ENCODE assay signal across 30 cellular contexts in the genomic region with DNA sequence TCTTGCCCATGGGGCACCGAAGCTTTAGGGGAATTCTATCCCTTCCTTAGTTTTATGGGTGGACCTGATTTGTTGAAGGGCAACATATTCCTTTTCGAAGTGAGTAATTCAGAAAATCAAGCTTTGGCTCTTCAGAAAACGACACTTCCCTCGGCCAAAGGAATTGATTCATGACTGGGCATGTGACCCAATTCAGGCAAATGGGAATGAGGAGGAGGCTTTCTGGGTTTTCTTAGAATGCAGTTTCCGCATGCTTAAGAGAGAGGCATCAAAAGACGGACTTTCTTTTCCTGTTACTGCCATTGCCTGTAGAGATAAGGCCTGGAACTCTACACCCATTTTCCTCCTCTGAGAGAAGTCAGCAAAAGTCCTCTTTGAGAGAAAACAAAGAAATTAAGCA.
"Had no signal": no experiment of that assay in that cellular context is flagged by ENCODE, and none has a peak within 500 bp of the region (broad histone marks: within the 10 kb centered on the region; RNA-seq: fewer than 3 reads in every experiment).

No MANE protein-coding gene starts in this region.

- H3K4me1 ChIP-seq: adrenal gland, body of pancreas, breast epithelium, SJSA1 had no signal

- H3K27ac ChIP-seq: adrenal gland, body of pancreas, breast epithelium, SJSA1 had no signal

- H3K4me1 Mint-ChIP-seq: activated CD4-positive, alpha-beta T cell treated with anti-CD3 and anti-CD28 coated beads for 36 hours; activated CD4-positive, alpha-beta T cell treated with anti-CD3 and anti-CD28 coated beads, Interleukin-2, amount 10 ng/mL, durations not matched to agents 7 days and 5 days; activated naive CD4-positive, alpha-beta T cell treated with anti-CD3 and anti-CD28 coated beads, Interleukin-2, amount 50 U/mL, for 24 hours; activated naive CD8-positive, alpha-beta T cell treated with anti-CD3 and anti-CD28 coated beads, Interleukin-2, amount 10 ng/mL, durations not matched to agents 7 days and 5 days had no signal

- H3K9me3 ChIP-seq: adrenal gland, body of pancreas, breast epithelium, MG63, SJSA1, SK-N-SH had no signal

- H3K9me2 ChIP-seq: SK-N-SH had no signal

- H3K36me3 Mint-ChIP-seq: activated naive CD4-positive, alpha-beta T cell treated with anti-CD3 and anti-CD28 coated beads, Interleukin-2, amount 50 U/mL, for 24 hours; activated naive CD8-positive, alpha-beta T cell treated with anti-CD3 and anti-CD28 coated beads, Interleukin-2, amount 10 ng/mL, durations not matched to agents 7 days and 5 days had no signal

- H3K27ac Mint-ChIP-seq: activated CD4-positive, alpha-beta T cell treated with anti-CD3 and anti-CD28 coated beads for 36 hours; activated CD4-positive, alpha-beta T cell treated with anti-CD3 and anti-CD28 coated beads, Interleukin-2, amount 10 ng/mL, durations not matched to agents 7 days and 5 days; activated CD8-positive, alpha-beta T cell treated with anti-CD3 and anti-CD28 coated beads, Interleukin-2, amount 10 ng/mL, durations not matched to agents 7 days and 5 days; activated naive CD4-positive, alpha-beta T cell treated with anti-CD3 and anti-CD28 coated beads, Interleukin-2, amount 50 U/mL, for 24 hours; activated naive CD8-positive, alpha-beta T cell treated with anti-CD3 and anti-CD28 coated beads, Interleukin-2, amount 10 ng/mL, durations not matched to agents 7 days and 5 days; activated T-cell treated with anti-CD3 and anti-CD28 coated beads, Interleukin-2, amount 50 U/mL, for 24 hours; activated T-helper 2 cell treated with anti-CD3 and anti-CD28 coated beads, Interferon-gamma antibody, Interleukin-2, Interleukin-4, amounts not matched to agents 10 μg/mL and 5 μg/mL and 100 μg/mL, durations not matched to agents 14 hours and 24 hours and 36 hours; T-helper 1 cell treated with Interleukin-12 subunit alpha and Interleukin-12 subunit beta and Interleukin-4 antibody, amounts not matched to agents 30 μg/mL and 1 μg/mL, for 36 hours; T-helper 2 cell treated with Interferon-gamma antibody and Interleukin-4, amounts not matched to agents 5 μg/mL and 100 μg/mL, for 36 hours had no signal

- H3K27me3 Mint-ChIP-seq: activated CD4-positive, alpha-beta T cell treated with anti-CD3 and anti-CD28 coated beads for 36 hours; activated CD4-positive, alpha-beta T cell treated with anti-CD3 and anti-CD28 coated beads, Interleukin-2, amount 10 ng/mL, durations not matched to agents 7 days and 5 days; activated naive CD4-positive, alpha-beta T cell treated with anti-CD3 and anti-CD28 coated beads, Interleukin-2, amount 50 U/mL, for 24 hours; activated naive CD8-positive, alpha-beta T cell treated with anti-CD3 and anti-CD28 coated beads, Interleukin-2, amount 10 ng/mL, durations not matched to agents 7 days and 5 days; activated T-cell treated with anti-CD3 and anti-CD28 coated beads, Interleukin-2, amount 50 U/mL, for 24 hours had no signal

- H3K4me3 ChIP-seq: adrenal gland, body of pancreas, breast epithelium, MG63, SJSA1 had no signal

- H3K4me2 ChIP-seq: SK-N-SH had no signal

- H3K4me3 Mint-ChIP-seq: activated CD4-positive, alpha-beta T cell treated with anti-CD3 and anti-CD28 coated beads for 36 hours; activated CD4-positive, alpha-beta T cell treated with anti-CD3 and anti-CD28 coated beads, Interleukin-2, amount 10 ng/mL, durations not matched to agents 7 days and 5 days; activated CD8-positive, alpha-beta T cell treated with anti-CD3 and anti-CD28 coated beads, Interleukin-2, amount 10 ng/mL, durations not matched to agents 7 days and 5 days; activated naive CD4-positive, alpha-beta T cell treated with anti-CD3 and anti-CD28 coated beads, Interleukin-2, amount 50 U/mL, for 24 hours; activated naive CD8-positive, alpha-beta T cell treated with anti-CD3 and anti-CD28 coated beads, Interleukin-2, amount 10 ng/mL, durations not matched to agents 7 days and 5 days; activated T-cell treated with anti-CD3 and anti-CD28 coated beads, Interleukin-2, amount 50 U/mL, for 24 hours; T-helper 1 cell treated with Interleukin-12 subunit alpha and Interleukin-12 subunit beta and Interleukin-4 antibody, amounts not matched to agents 30 μg/mL and 1 μg/mL, for 36 hours; T-helper 2 cell treated with Interferon-gamma antibody and Interleukin-4, amounts not matched to agents 5 μg/mL and 100 μg/mL, for 36 hours had no signal

- H3K27me3 ChIP-seq: adrenal gland, body of pancreas, breast epithelium, MG63, SJSA1 had no signal

- H3K36me3 ChIP-seq: adrenal gland, breast epithelium, MG63, SJSA1 had no signal

- H3K9ac ChIP-seq: SK-N-SH had no signal

- H3K9me3 Mint-ChIP-seq: activated CD4-positive, alpha-beta T cell treated with anti-CD3 and anti-CD28 coated beads, Interleukin-2, amount 10 ng/mL, durations not matched to agents 7 days and 5 days; activated T-helper 2 cell treated with anti-CD3 and anti-CD28 coated beads, Interferon-gamma antibody, Interleukin-2, Interleukin-4, amounts not matched to agents 10 μg/mL and 5 μg/mL and 100 μg/mL, durations not matched to agents 14 hours and 24 hours and 36 hours; T-helper 2 cell treated with Interferon-gamma antibody and Interleukin-4, amounts not matched to agents 5 μg/mL and 100 μg/mL, for 36 hours had no signal

- ATAC-seq: activated CD4-positive, alpha-beta T cell treated with anti-CD3 and anti-CD28 coated beads for 36 hours; activated CD4-positive, CD25-positive, alpha-beta regulatory T cell treated with anti-CD3 and anti-CD28 coated beads, Interleukin-2, amount 50 U/mL, for 24 hours; activated CD8-positive, alpha-beta T cell treated with anti-CD3 and anti-CD28 coated beads, Interleukin-2, amount 10 ng/mL, durations not matched to agents 7 days and 5 days; body of pancreas; Panc1 had no signal

- DNase-seq: activated CD4-positive, alpha-beta T cell treated with anti-CD3 and anti-CD28 coated beads for 36 hours; activated CD4-positive, alpha-beta T cell treated with anti-CD3 and anti-CD28 coated beads, Interleukin-2, amount 10 ng/mL, durations not matched to agents 7 days and 5 days; activated CD4-positive, alpha-beta T cell treated with anti-CD3 and anti-CD28 coated beads, Interleukin-2, amount 50 U/mL, for 48 hours; activated CD8-positive, alpha-beta T cell treated with anti-CD3 and anti-CD28 coated beads, Interleukin-2, amount 10 ng/mL, durations not matched to agents 7 days and 5 days; activated gamma-delta T cell; activated naive CD4-positive, alpha-beta T cell treated with Interleukin-2 at 50 U/mL for 16 hours; activated naive CD8-positive, alpha-beta T cell treated with anti-CD3 and anti-CD28 coated beads, Interleukin-2, amount 10 ng/mL, durations not matched to agents 7 days and 5 days; activated T-cell treated with anti-CD3 and anti-CD28 coated beads, Interleukin-2, amount 50 U/mL, for 24 hours; adrenal gland; body of pancreas; cerebellar nuclear complex; Kasumi-1; MG63; NCI-H1048; NCI-H1105 treated with DMSO at 0.1 percent for 48 hours; NCI-H1436; NCI-H1694 treated with DMSO at 0.1 percent for 48 hours; NCI-H2029; NCI-H345; NCI-H524 treated with DMSO at 0.1 percent for 48 hours; SHP77 treated with DMSO at 0.1 percent for 48 hours; SK-N-SH had no signal
